In the genomic region with DNA sequence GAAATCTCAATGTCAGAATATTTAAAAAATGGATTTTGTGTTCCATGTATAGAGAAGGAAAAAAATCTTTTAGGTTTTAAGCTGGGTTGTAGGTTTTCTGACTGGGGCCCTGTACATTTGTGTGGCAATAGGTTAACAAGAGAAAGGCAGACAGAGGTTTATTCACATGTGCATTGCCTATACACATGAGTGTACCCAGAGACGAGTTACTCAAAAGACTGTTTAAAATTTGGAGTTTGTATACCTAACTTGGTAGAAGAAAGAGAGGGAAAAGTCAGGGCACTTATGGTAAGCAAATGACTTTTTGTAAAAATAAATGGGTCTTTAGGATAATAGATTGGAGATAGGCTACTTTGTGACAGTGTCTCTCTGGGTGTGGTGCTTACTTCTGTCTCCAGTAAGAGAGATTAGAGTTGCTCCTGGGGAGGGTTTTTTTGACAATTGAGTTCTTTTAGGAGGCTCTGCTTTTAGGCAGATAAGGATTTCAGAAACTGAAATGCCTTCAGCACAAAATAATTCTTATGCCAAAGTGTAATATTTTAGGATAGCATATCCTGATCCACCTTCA, we compare ENCODE assay signal across 1 cellular context.
TF ChIP-seq lines count a peak whose summit lies in the region.

No MANE protein-coding gene starts in this region.

TF ChIP-seq in WTC11, 78 proteins besides CTCF, POLR2A, EP300 and RAD21 (continued from another document):
- TF ChIP-seq, protein P1, sequence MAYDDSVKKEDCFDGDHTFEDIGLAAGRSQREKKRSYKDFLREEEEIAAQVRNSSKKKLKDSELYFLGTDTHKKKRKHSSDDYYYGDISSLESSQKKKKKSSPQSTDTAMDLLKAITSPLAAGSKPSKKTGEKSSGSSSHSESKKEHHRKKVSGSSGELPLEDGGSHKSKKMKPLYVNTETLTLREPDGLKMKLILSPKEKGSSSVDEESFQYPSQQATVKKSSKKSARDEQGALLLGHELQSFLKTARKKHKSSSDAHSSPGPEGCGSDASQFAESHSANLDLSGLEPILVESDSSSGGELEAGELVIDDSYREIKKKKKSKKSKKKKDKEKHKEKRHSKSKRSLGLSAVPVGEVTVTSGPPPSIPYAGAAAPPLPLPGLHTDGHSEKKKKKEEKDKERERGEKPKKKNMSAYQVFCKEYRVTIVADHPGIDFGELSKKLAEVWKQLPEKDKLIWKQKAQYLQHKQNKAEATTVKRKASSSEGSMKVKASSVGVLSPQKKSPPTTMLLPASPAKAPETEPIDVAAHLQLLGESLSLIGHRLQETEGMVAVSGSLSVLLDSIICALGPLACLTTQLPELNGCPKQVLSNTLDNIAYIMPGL (CRISPR knock-in tag; IDR thresholded peaks at IDR 0.05) = no peak
- TF ChIP-seq ZNF138 (CRISPR knock-in tag; conservative IDR thresholded peaks at IDR 0.05) = no peak
- TF ChIP-seq FOXK1 (CRISPR knock-in tag; IDR thresholded peaks at IDR 0.05) = no peak
- TF ChIP-seq, protein P2, sequence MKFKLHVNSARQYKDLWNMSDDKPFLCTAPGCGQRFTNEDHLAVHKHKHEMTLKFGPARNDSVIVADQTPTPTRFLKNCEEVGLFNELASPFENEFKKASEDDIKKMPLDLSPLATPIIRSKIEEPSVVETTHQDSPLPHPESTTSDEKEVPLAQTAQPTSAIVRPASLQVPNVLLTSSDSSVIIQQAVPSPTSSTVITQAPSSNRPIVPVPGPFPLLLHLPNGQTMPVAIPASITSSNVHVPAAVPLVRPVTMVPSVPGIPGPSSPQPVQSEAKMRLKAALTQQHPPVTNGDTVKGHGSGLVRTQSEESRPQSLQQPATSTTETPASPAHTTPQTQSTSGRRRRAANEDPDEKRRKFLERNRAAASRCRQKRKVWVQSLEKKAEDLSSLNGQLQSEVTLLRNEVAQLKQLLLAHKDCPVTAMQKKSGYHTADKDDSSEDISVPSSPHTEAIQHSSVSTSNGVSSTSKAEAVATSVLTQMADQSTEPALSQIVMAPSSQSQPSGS (CRISPR knock-in tag; IDR thresholded peaks at IDR 0.05; ENCODE audit: borderline replicate concordance, low read depth) = no peak
- TF ChIP-seq, protein P3, sequence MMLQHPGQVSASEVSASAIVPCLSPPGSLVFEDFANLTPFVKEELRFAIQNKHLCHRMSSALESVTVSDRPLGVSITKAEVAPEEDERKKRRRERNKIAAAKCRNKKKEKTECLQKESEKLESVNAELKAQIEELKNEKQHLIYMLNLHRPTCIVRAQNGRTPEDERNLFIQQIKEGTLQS (CRISPR knock-in tag; conservative IDR thresholded peaks at IDR 0.05) = no peak
- TF ChIP-seq SMAD3 (CRISPR knock-in tag; IDR thresholded peaks at IDR 0.05; ENCODE audit: borderline replicate concordance) = no peak
- no peak for TF ChIP-seq ELF4 (CRISPR knock-in tag; IDR thresholded peaks at IDR 0.05; ENCODE audit: low read depth)
- no peak for TF ChIP-seq TEAD1 (CRISPR knock-in tag; IDR thresholded peaks at IDR 0.05)
- TF ChIP-seq GABPB1 (CRISPR knock-in tag; IDR thresholded peaks at IDR 0.05) = no peak
- TF ChIP-seq, protein P4, sequence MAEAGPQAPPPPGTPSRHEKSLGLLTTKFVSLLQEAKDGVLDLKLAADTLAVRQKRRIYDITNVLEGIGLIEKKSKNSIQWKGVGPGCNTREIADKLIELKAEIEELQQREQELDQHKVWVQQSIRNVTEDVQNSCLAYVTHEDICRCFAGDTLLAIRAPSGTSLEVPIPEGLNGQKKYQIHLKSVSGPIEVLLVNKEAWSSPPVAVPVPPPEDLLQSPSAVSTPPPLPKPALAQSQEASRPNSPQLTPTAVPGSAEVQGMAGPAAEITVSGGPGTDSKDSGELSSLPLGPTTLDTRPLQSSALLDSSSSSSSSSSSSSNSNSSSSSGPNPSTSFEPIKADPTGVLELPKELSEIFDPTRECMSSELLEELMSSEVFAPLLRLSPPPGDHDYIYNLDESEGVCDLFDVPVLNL (CRISPR knock-in tag; IDR thresholded peaks at IDR 0.05; ENCODE audit: borderline replicate concordance, low read depth) = no peak
- no peak for TF ChIP-seq ZNF121 (CRISPR knock-in tag; IDR thresholded peaks at IDR 0.05)
- TF ChIP-seq, protein P5, sequence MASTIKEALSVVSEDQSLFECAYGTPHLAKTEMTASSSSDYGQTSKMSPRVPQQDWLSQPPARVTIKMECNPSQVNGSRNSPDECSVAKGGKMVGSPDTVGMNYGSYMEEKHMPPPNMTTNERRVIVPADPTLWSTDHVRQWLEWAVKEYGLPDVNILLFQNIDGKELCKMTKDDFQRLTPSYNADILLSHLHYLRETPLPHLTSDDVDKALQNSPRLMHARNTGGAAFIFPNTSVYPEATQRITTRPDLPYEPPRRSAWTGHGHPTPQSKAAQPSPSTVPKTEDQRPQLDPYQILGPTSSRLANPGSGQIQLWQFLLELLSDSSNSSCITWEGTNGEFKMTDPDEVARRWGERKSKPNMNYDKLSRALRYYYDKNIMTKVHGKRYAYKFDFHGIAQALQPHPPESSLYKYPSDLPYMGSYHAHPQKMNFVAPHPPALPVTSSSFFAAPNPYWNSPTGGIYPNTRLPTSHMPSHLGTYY (CRISPR knock-in tag; IDR thresholded peaks at IDR 0.05) = no peak
- TF ChIP-seq, protein P6, sequence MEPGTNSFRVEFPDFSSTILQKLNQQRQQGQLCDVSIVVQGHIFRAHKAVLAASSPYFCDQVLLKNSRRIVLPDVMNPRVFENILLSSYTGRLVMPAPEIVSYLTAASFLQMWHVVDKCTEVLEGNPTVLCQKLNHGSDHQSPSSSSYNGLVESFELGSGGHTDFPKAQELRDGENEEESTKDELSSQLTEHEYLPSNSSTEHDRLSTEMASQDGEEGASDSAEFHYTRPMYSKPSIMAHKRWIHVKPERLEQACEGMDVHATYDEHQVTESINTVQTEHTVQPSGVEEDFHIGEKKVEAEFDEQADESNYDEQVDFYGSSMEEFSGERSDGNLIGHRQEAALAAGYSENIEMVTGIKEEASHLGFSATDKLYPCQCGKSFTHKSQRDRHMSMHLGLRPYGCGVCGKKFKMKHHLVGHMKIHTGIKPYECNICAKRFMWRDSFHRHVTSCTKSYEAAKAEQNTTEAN (CRISPR knock-in tag; IDR thresholded peaks at IDR 0.05) = no peak
